ENCODE assay signal across 9 cellular contexts in genomic region chr1:58780586-58781452, GRCh38. TPM values are rescaled to one million over a fixed set of nuclear protein-coding genes. Genes with fewer than 3 reads are reported as not detected.
DNase-seq lines count a peak whose midpoint lies in the region; ATAC-seq and TF ChIP-seq lines count a peak whose summit lies in the region.
"Had no signal": no experiment of that assay in that cellular context is flagged by ENCODE, and none has a peak within 500 bp of the region (broad histone marks: within the 10 kb centered on the region; RNA-seq: fewer than 3 reads in every experiment).

No MANE protein-coding gene starts in this region.

- no peak for ATAC-seq in GM21717 (IDR thresholded peaks at IDR 0.05; ENCODE audit: unreplicated experiment)

- peak overlapping the region; percentile 86 for H3K4me3 ChIP-seq in BE2C (ENCODE audit: low read depth, low read length)
- peak overlapping the region in 2 of 3 donors; percentile 53 to 99 for H3K4me3 ChIP-seq in thyroid gland (replicated peaks in 1 of 3)

- intact Hi-C loops in thyroid gland (cut with DNase I), result no loop called here

- peak overlapping the region; percentile 99 for H3K27ac ChIP-seq in thyroid gland

- 33 to 45% methylated on average over 2 of the region's 2 CpGs for WGBS in thyroid gland, 2 donors

- H3K27me3 ChIP-seq in BE2C (no peaks in the 10 kb centered on the region), thyroid gland (no peaks in the 10 kb centered on the region)

- DNase-seq in BE2C (no peak), HT1080 (ENCODE audit: low read depth) (peak; percentile 34), amniotic epithelial cell (ENCODE audit: low read depth) (peak; percentile 29), kidney glomerular epithelial cell (lab: John Stamatoyannopoulos, UW) (peak; percentile 31), thyroid gland (peak in 1 of 2 donors; percentile 16), RPMI8226 (no peak), HPDE6-E6E7 (ENCODE audit: extremely low spot score) (no peak)

- no peaks in the 10 kb centered on the region for H3K9me3 ChIP-seq in BE2C
- no peaks in the 10 kb centered on the region for H3K9me3 ChIP-seq in thyroid gland
- H3K9me3 ChIP-seq: neutrophil had no signal

- TF ChIP-seq CTCF in BE2C (IDR thresholded peaks at IDR 0.05; ENCODE audit: low read depth, low read length) (no peak), thyroid gland (IDR thresholded peaks at IDR 0.05) (no peak)

- H3K36me3 ChIP-seq in BE2C (peaks cover 11% of the 10 kb centered on the region), thyroid gland (peaks cover 6 to 16% of the 10 kb centered on the region in 2 donors)
- H3K36me3 ChIP-seq: neutrophil had no signal

- H3K4me1 ChIP-seq in BE2C, result no peaks in the 10 kb centered on the region
- peaks cover under 1 to 13% of the 10 kb centered on the region in 2 donors for H3K4me1 ChIP-seq in thyroid gland

- TF ChIP-seq POLR2A in thyroid gland (IDR thresholded peaks at IDR 0.05), result peak in 1 of 2 donors; percentile 24

RNA-seq across cellular contexts. Expression of gene JUN, which starts 3.0 kb away (rescaled TPM):
- 26.6 TPM for polyA plus RNA-seq in BE2C (2012; ENCODE audit: insufficient read depth, insufficient read length, low read depth)
- 112 and 132 TPM in 2 replicates for total RNA-seq in HT1080 (2014; rRNA removed; shearing (Covaris generic))
- 96.8 and 99.6 TPM in 2 replicates for polyA plus RNA-seq in HT1080 (2015; cell fraction: cytosol; rRNA removed)
- 173 and 201 TPM in 2 replicates for polyA plus RNA-seq in HT1080 (2015; cell fraction: nucleus; rRNA removed)
- 100 to 1,000 TPM; 124 to 283 (median 133) TPM for total RNA-seq in thyroid gland

Comparison
In these comparisons a context has a peak if more than half of its experiments do, and no peak if none do; other contexts are left out.
1. DNase-seq: peak in HT1080 (single experiment), amniotic epithelial cell (single experiment) and kidney glomerular epithelial cell (single experiment); none in BE2C (single experiment), RPMI8226 (single experiment) and HPDE6-E6E7 (single experiment).